Comparison of ENCODE assay signal across 18 cellular contexts in genomic region chr17:40366861-40367518, GRCh38. TPM values are rescaled to one million over a fixed set of nuclear protein-coding genes. Genes with fewer than 3 reads are reported as not detected.
"Had no signal": no experiment of that assay in that cellular context is flagged by ENCODE, and none has a peak within 500 bp of the region (broad histone marks: within the 10 kb centered on the region; RNA-seq: fewer than 3 reads in every experiment).

No MANE protein-coding gene starts in this region.

- H3K4me3 ChIP-seq: adrenal gland, left lung, mucosa of descending colon, tibial artery, vagina had no signal

- H3K36me3 ChIP-seq: adrenal gland, left lung, tibial artery, vagina had no signal

- ATAC-seq: activated CD4-positive, alpha-beta T cell treated with anti-CD3 and anti-CD28 coated beads for 36 hours; esophagus mucosa; left lung; mucosa of descending colon; naive thymus-derived CD4-positive, alpha-beta T cell; stimulated activated naive B cell treated with anti-CD40 and anti-IgM and Interleukin-4, amounts not matched to agents 10 μg/mL and 1 μg/mL and 100 μg/mL, for 72 hours had no signal

- FAIRE-seq: endometrium, keratinocyte had no signal

- H3K27me3 ChIP-seq: vagina had no signal

- DNase-seq: activated CD4-positive, alpha-beta memory T cell treated with anti-CD3 and anti-CD28 coated beads, Interleukin-2, amount 10 ng/mL, durations not matched to agents 7 days and 5 days; activated CD4-positive, alpha-beta T cell treated with anti-CD3 and anti-CD28 coated beads for 36 hours; activated CD8-positive, alpha-beta memory T cell treated with anti-CD3 and anti-CD28 coated beads, Interleukin-2, amount 50 U/mL, for 48 hours; activated naive CD4-positive, alpha-beta T cell treated with anti-CD3 and anti-CD28 coated beads for 36 hours; left lung; mucosa of descending colon; naive thymus-derived CD4-positive, alpha-beta T cell; stimulated activated CD4-positive, alpha-beta T cell treated with anti-CD3 and anti-CD28 coated beads, Interleukin-15, amount 100 ng/mL, for 24 hours; stimulated activated CD4-positive, alpha-beta T cell treated with anti-CD3 and anti-CD28 coated beads, Interleukin-4, amount 100 ng/mL, for 1 hour; stimulated activated naive B cell treated with anti-CD40 and anti-IgM and Interleukin-4, amounts not matched to agents 10 μg/mL and 1 μg/mL and 100 μg/mL, for 72 hours had no signal

- H3K27ac ChIP-seq: adrenal gland, left lung, tibial artery, vagina, VCaP had no signal

- H3K9me3 ChIP-seq: adrenal gland, left lung, mucosa of descending colon, tibial artery, vagina had no signal

RNA-seq across cellular contexts. Expression of gene GJD3, which starts 2.5 kb away (rescaled TPM):
- total RNA-seq: activated CD4-positive, alpha-beta memory T cell treated with anti-CD3 and anti-CD28 coated beads, Interleukin-2, amount 10 ng/mL, durations not matched to agents 7 days and 5 days; activated CD4-positive, alpha-beta T cell treated with anti-CD3 and anti-CD28 coated beads for 36 hours; activated naive CD4-positive, alpha-beta T cell treated with anti-CD3 and anti-CD28 coated beads for 36 hours; T-helper 1 cell treated with Interleukin-12 subunit alpha and Interleukin-12 subunit beta and Interleukin-4 antibody, amounts not matched to agents 30 ng/mL and 1 ng/mL, for 36 hours had no signal
- polyA plus RNA-seq: adrenal gland; keratinocyte; naive thymus-derived CD4-positive, alpha-beta T cell had no signal

RNA-seq across cellular contexts. Expression of gene TOP2A, which starts 50.7 kb away (rescaled TPM):
- polyA plus RNA-seq: naive thymus-derived CD4-positive, alpha-beta T cell had no signal
